Comparison of ENCODE assay signal across 1 cellular context in genomic region chr18:97252-97914, GRCh38.
A peak's percentile ranks its signal among the peaks of the same experiment; 100 is the strongest.
TF ChIP-seq lines count a peak whose summit lies in the region.

No MANE protein-coding gene starts in this region.

TF ChIP-seq in GM12878, 131 proteins besides CTCF, POLR2A, EP300 and RAD21 (continued from another document):
- 0 out of 2 replicates have a peak, but pooled peaks have one; percentile 34 for TF ChIP-seq CREB1 (IDR thresholded peaks at IDR 0.05; ENCODE audit: low read depth)
- TF ChIP-seq YY1 (IDR thresholded peaks at IDR 0.05; ENCODE audit: low read depth, low read length), result peak; percentile 52; the same call in 1 of the 2 replicates
- peak; percentile 69; the same call in 1 of the 2 replicates for TF ChIP-seq SMARCA5 (IDR thresholded peaks at IDR 0.05)
- TF ChIP-seq CREM (IDR thresholded peaks at IDR 0.05; ENCODE audit: low read depth), result peak; percentile 44; the same call in 1 of the 2 replicates
